Comparison of ENCODE assay signal across 7 cellular contexts in the genomic region with DNA sequence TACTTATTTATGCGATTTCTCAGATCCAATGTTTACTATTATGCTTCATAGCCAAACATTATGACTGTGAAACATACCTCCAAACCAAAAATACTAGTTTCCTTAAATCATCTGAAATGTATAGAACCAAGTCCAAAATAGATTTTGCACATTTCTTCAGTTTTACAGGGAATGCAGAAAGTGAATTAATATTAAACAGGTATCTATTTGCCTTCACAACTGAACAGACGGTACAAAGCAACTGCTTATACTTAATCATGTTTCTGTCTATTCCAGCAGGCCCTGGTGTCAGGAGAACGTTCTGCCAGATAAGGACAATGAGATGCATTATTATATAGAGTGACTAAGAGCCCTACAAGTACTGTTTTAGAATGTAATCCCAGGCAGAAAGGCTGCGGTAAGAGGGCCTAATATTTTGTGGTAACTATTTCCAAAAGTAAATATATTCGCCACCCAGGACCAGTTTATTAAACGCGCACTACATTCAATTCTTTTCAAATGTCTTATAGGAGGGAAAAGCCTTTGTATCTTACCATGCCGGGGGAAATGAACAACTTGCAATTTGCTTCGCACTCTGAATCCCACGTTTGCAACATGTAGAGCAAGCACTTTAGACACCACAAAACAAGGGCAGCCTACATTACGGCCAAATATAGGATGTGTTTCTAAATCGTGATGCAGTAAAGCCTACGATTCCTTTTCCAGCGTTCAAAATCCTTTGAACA. TPM values are rescaled to one million over a fixed set of nuclear protein-coding genes. Genes with fewer than 3 reads are reported as not detected.
A peak's percentile ranks its signal among the peaks of the same experiment; 100 is the strongest.
DNase-seq lines count a peak whose midpoint lies in the region; ATAC-seq and TF ChIP-seq lines count a peak whose summit lies in the region.

No MANE protein-coding gene starts in this region.

- no peaks in the 10 kb centered on the region for H3K9me3 ChIP-seq in suprapubic skin

- H3K4me3 ChIP-seq in GM12875 (ENCODE audit: low read depth, low read length) (peak overlapping the region; percentile 92), suprapubic skin (peak overlapping the region; percentile 96)

- WGBS in suprapubic skin: 10% methylated on average over 14 of the region's 14 CpGs

- TF ChIP-seq EP300 in suprapubic skin (IDR thresholded peaks at IDR 0.05): no peak

- no peaks in the 10 kb centered on the region for H3K27me3 ChIP-seq in suprapubic skin

- H3K4me1 ChIP-seq in suprapubic skin: peaks cover 53% of the 10 kb centered on the region

- no peaks in the 10 kb centered on the region for H3K36me3 ChIP-seq in suprapubic skin

- H3K27ac ChIP-seq in angular gyrus (ENCODE audit: low read depth, low read length) (peak overlapping the region; percentile 90), suprapubic skin (peak overlapping the region; percentile 100)

- TF ChIP-seq POLR2A in suprapubic skin (IDR thresholded peaks at IDR 0.05): no peak

- DNase-seq in NCI-H187 treated with DMSO at 0.1 percent for 48 hours (lab: John Stamatoyannopoulos, UW): peak; percentile 30
- peak; percentile 44 for DNase-seq in kidney glomerular epithelial cell (lab: John Stamatoyannopoulos, UW)
- no peak for DNase-seq in suprapubic skin (ENCODE audit: low spot score in 2 of 2)

- ATAC-seq in GM21526 (IDR thresholded peaks at IDR 0.05; ENCODE audit: low FRiP score, unreplicated experiment) (no peak), HG02973 (IDR thresholded peaks at IDR 0.05; ENCODE audit: unreplicated experiment) (no peak)

- TF ChIP-seq CTCF in GM12875 (IDR thresholded peaks at IDR 0.05; ENCODE audit: borderline replicate concordance, insufficient read depth, low read depth, low read length) (no peak), suprapubic skin (IDR thresholded peaks at IDR 0.05) (no peak)

RNA-seq across cellular contexts. Expression of a gene that starts 1.5 kb away (rescaled TPM):
- total RNA-seq in suprapubic skin: 100 to 1,000 TPM; 117 to 175 (median 142) TPM

Comparison
In these comparisons a context has a peak if more than half of its experiments do, and no peak if none do; other contexts are left out.
1. DNase-seq: peak in NCI-H187 treated with DMSO at 0.1 percent for 48 hours (single experiment) and kidney glomerular epithelial cell (single experiment); none in suprapubic skin (0 of 2).